In the genomic region with DNA sequence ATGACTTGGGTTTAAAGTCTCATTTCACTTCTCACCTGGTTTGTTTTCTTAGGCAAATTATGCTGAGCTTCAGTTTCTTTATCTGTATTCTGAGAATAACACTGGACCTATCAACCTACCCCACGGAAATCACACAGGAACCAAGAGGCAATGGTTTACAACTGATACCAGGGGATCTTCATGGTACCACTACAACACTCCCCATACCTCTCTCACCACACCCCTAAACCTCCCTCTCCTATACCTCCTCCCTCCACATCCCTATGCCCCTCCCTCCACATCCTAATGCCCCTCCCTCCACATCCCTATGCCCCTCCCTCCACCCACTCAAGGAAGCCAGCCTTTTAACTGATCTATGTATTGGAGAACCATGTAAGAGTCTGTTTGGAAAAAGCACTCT, we compare ENCODE assay signal across 11 cellular contexts. TPM values are rescaled to one million over a fixed set of nuclear protein-coding genes. Genes with fewer than 3 reads are reported as not detected.
DNase-seq lines count a peak whose midpoint lies in the region; ATAC-seq, FAIRE-seq and TF ChIP-seq lines count a peak whose summit lies in the region.
"Had no signal": no experiment of that assay in that cellular context is flagged by ENCODE, and none has a peak within 500 bp of the region (broad histone marks: within the 10 kb centered on the region; RNA-seq: fewer than 3 reads in every experiment).

No MANE protein-coding gene starts in this region.

- no peak for TF ChIP-seq CTCF in bronchial epithelial cell (IDR thresholded peaks at IDR 0.05; ENCODE audit: insufficient read depth, low read length, severe bottlenecking)

- H3K36me3 ChIP-seq in bronchial epithelial cell (ENCODE audit: control insufficient read depth, insufficient read depth, low read length) = peaks cover 7% of the 10 kb centered on the region

- peak; percentile 4 for DNase-seq in bronchial epithelial cell (ENCODE audit: low read depth)
- no peak for DNase-seq in MV-4-11 (lab: John Stamatoyannopoulos, UW)
- no peak for DNase-seq in sciatic nerve (ENCODE audit: low spot score)
- DNase-seq in stimulated activated CD4-positive, alpha-beta T cell treated with anti-CD3 and anti-CD28 coated beads, Interleukin-4, amount 100 ng/mL, for 1 hour = no peak
- DNase-seq: activated effector memory CD4-positive, alpha-beta T cell treated with Interleukin-2 at 50 U/mL for 16 hours; endodermal cell; KBM-7 had no signal

- H3K27me3 ChIP-seq in bronchial epithelial cell (ENCODE audit: control insufficient read depth, insufficient read depth, low read length) = no peaks in the 10 kb centered on the region

- intact Hi-C loops in sciatic nerve (cut with DNase I) = no loop called here

- FAIRE-seq in bronchial epithelial cell (lab: Jason Lieb, UNC) = no peak

- ATAC-seq in GM18867 (IDR thresholded peaks at IDR 0.05; ENCODE audit: unreplicated experiment) (peak; percentile 96), GM21528 (IDR thresholded peaks at IDR 0.05; ENCODE audit: low FRiP score, unreplicated experiment) (peak; percentile 64), HG03439 (IDR thresholded peaks at IDR 0.05; ENCODE audit: unreplicated experiment) (peak; percentile 80), sciatic nerve (no peak), HG03045 (IDR thresholded peaks at IDR 0.05; ENCODE audit: unreplicated experiment) (no peak)

- H3K4me3 ChIP-seq in bronchial epithelial cell (ENCODE audit: low read depth, low read length) = no peak overlapping the region

RNA-seq across cellular contexts. Expression of a gene that starts 9.9 kb away (rescaled TPM):
- total RNA-seq in bronchial epithelial cell = 51.9 and 62.2 TPM in 2 replicates
- 79.3 TPM for total RNA-seq in sciatic nerve

Comparison
In these comparisons a context has a peak if more than half of its experiments do, and no peak if none do; other contexts are left out.
1. ATAC-seq: peak in GM18867 (single experiment), GM21528 (single experiment) and HG03439 (single experiment); none in sciatic nerve (single experiment) and HG03045 (single experiment).